ENCODE assay signal across 1 cellular context in the genomic region with DNA sequence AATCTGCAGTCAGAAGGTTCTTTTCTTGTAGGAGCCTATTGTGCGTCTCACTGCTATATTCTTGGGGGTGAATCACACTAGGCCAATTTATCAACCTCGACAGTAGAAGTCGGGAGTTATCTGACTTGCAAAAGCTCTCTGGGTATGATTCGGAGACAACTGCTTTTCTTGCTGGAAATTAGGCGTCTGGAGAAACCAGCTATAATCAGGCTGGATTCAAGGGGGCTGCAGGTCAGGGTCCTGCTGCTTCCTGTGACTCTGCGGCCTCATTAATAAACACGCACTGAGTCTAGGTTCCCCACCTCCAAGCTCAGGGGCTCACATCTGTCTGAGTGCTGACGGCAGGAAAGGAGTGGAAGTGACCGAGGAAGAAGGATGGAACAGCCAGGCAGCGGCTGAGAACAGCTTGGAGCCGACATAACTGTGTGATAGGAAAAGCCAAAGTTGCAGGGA.
A peak's percentile ranks its signal among the peaks of the same experiment; 100 is the strongest.
TF ChIP-seq lines count a peak whose summit lies in the region.

No MANE protein-coding gene starts in this region.

TF ChIP-seq in liver, 16 proteins besides CTCF, POLR2A, EP300 and RAD21 (continued from another document):
- TF ChIP-seq, protein P1, sequence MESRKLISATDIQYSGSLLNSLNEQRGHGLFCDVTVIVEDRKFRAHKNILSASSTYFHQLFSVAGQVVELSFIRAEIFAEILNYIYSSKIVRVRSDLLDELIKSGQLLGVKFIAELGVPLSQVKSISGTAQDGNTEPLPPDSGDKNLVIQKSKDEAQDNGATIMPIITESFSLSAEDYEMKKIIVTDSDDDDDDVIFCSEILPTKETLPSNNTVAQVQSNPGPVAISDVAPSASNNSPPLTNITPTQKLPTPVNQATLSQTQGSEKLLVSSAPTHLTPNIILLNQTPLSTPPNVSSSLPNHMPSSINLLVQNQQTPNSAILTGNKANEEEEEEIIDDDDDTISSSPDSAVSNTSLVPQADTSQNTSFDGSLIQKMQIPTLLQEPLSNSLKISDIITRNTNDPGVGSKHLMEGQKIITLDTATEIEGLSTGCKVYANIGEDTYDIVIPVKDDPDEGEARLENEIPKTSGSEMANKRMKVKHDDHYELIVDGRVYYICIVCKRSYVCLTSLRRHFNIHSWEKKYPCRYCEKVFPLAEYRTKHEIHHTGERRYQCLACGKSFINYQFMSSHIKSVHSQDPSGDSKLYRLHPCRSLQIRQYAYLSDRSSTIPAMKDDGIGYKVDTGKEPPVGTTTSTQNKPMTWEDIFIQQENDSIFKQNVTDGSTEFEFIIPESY (IDR thresholded peaks at IDR 0.05): no peak
- TF ChIP-seq NR2F2 (IDR thresholded peaks at IDR 0.05): peak; percentile 74
